Comparison of ENCODE assay signal across 9 cellular contexts in genomic region chr4:20253272-20253798, GRCh38. TPM values are rescaled to one million over a fixed set of nuclear protein-coding genes. Genes with fewer than 3 reads are reported as not detected.
DNase-seq lines count a peak whose midpoint lies in the region; ATAC-seq, FAIRE-seq and TF ChIP-seq lines count a peak whose summit lies in the region.
"Had no signal": no experiment of that assay in that cellular context is flagged by ENCODE, and none has a peak within 500 bp of the region (broad histone marks: within the 10 kb centered on the region; RNA-seq: fewer than 3 reads in every experiment).

No MANE protein-coding gene starts in this region.

- DNase-seq in breast epithelium (ENCODE audit: low spot score in 2 of 2) (no peak), kidney (peak; percentile 43), kidney glomerular epithelial cell (lab: John Stamatoyannopoulos, UW) (no peak)
- DNase-seq in effector memory CD8-positive, alpha-beta T cell: no peak
- no peak for DNase-seq in activated CD4-positive, alpha-beta T cell treated with anti-CD3 and anti-CD28 coated beads for 4 hours
- DNase-seq: NCI-H446 had no signal

- peak overlapping the region; percentile 94; the same call in 1 of the 2 replicates for H3K27ac ChIP-seq in HEK293 (ENCODE audit: extremely low read depth, low read depth, low read length)
- peak overlapping the region in 1 of 2 donors; percentile 76 for H3K27ac ChIP-seq in breast epithelium
- no peak overlapping the region for H3K27ac ChIP-seq in kidney (ENCODE audit: low read depth in 2 of 2, low read length in 2 of 2)
- peak overlapping the region; percentile 23 for H3K27ac ChIP-seq in subcutaneous abdominal adipose tissue (ENCODE audit: low read depth, low read length)

- no peak for ATAC-seq in GM21786 (IDR thresholded peaks at IDR 0.05; ENCODE audit: unreplicated experiment)
- ATAC-seq in effector memory CD8-positive, alpha-beta T cell (replicated peaks): no peak

- no peak for TF ChIP-seq POLR2A in breast epithelium (IDR thresholded peaks at IDR 0.05)

- POLR2A ChIA-PET in HEK293 (lab: Yijun Ruan, JAX): interaction anchor here (0.6 to 3.6 kb wide), 11 partner anchors 12 to 432 kb away, joined by 3 to 26 read pairs (median 3); no protein-coding TSS in a partner anchor

- no peaks in the 10 kb centered on the region for H3K4me1 Mint-ChIP-seq in effector memory CD8-positive, alpha-beta T cell (ENCODE audit: low read depth in 2 of 2)

- FAIRE-seq in kidney (lab: Jason Lieb, UNC): no peak

- peaks cover 0 to 4% of the 10 kb centered on the region in 2 donors for H3K9me3 Mint-ChIP-seq in effector memory CD8-positive, alpha-beta T cell

- no peaks in the 10 kb centered on the region for H3K9me3 ChIP-seq in HEK293 (ENCODE audit: control insufficient read depth, insufficient read depth, low read depth, low read length)
- H3K9me3 ChIP-seq in breast epithelium: no peaks in the 10 kb centered on the region
- no peaks in the 10 kb centered on the region for H3K9me3 ChIP-seq in kidney (ENCODE audit: control insufficient read depth in 1 of 2, low read length in 2 of 2)
- no peaks in the 10 kb centered on the region for H3K9me3 ChIP-seq in subcutaneous abdominal adipose tissue (ENCODE audit: control insufficient read depth in 5 of 5, low read length in 5 of 5)

- H3K4me1 ChIP-seq in HEK293 (ENCODE audit: control insufficient read depth, insufficient read depth, low read length): 0 out of 2 replicates have a peak, but pooled peaks cover 3% of the 10 kb centered on the region
- peaks cover 0 to 4% of the 10 kb centered on the region in 2 donors for H3K4me1 ChIP-seq in breast epithelium
- peaks cover 2 to 3% of the 10 kb centered on the region in 2 donors for H3K4me1 ChIP-seq in kidney (ENCODE audit: control insufficient read depth in 1 of 2, insufficient read depth in 1 of 2, low read depth in 1 of 2, low read length in 2 of 2)
- H3K4me1 ChIP-seq in subcutaneous abdominal adipose tissue (ENCODE audit: control insufficient read depth in 5 of 5, insufficient read depth in 5 of 5, low read length in 5 of 5): peaks cover 0 to 55% (median 40%) of the 10 kb centered on the region in 5 donors

- H3K36me3 Mint-ChIP-seq in effector memory CD8-positive, alpha-beta T cell (ENCODE audit: insufficient read depth): no peaks in the 10 kb centered on the region

- CTCF ChIA-PET in HEK293 (lab: Yijun Ruan, JAX): interaction anchor here (0.7 kb wide), 1 partner anchor 12 kb away, joined by 3 read pairs; no protein-coding TSS in a partner anchor

- peak overlapping the region; percentile 84 for H3K4me3 ChIP-seq in HEK293 (ENCODE audit: low read depth, low read length)
- H3K4me3 ChIP-seq in breast epithelium: peak overlapping the region; percentile 65 to 73 (median 66)
- peak overlapping the region; percentile 63 to 84 for H3K4me3 ChIP-seq in kidney (ENCODE audit: low read length in 2 of 2)
- peak overlapping the region; percentile 68 to 92 (median 77) for H3K4me3 ChIP-seq in subcutaneous abdominal adipose tissue (ENCODE audit: low read depth in 1 of 5, low read length in 5 of 5)

- TF ChIP-seq CTCF in HEK293 (tag by site-specific recombination; IDR thresholded peaks at IDR 0.05) (no peak), breast epithelium (IDR thresholded peaks at IDR 0.05) (no peak), kidney (IDR thresholded peaks at IDR 0.05; ENCODE audit: borderline replicate concordance, extremely low read depth, insufficient read depth) (no peak)

- H3K27me3 Mint-ChIP-seq in effector memory CD8-positive, alpha-beta T cell: peaks cover 0 to 47% of the 10 kb centered on the region in 2 donors

- H3K36me3 ChIP-seq in HEK293 (ENCODE audit: control insufficient read depth in 2 of 2, insufficient read depth in 1 of 2, low read length in 2 of 2): peaks cover 0 to 55% of the 10 kb centered on the region in 2 experiments; a peak in 1 of 3 replicates
- H3K36me3 ChIP-seq in breast epithelium: no peaks in the 10 kb centered on the region
- no peaks in the 10 kb centered on the region for H3K36me3 ChIP-seq in kidney (ENCODE audit: control insufficient read depth in 1 of 2, insufficient read depth in 2 of 2, low read length in 2 of 2)
- no peaks in the 10 kb centered on the region for H3K36me3 ChIP-seq in subcutaneous abdominal adipose tissue (ENCODE audit: control insufficient read depth in 5 of 5, insufficient read depth in 5 of 5, low read length in 5 of 5)

- H3K9ac ChIP-seq in kidney (ENCODE audit: low read length in 2 of 2) (peak overlapping the region in 1 of 2 donors; percentile 53), subcutaneous abdominal adipose tissue (ENCODE audit: low read length in 5 of 5) (peak overlapping the region in 2 of 5 donors; percentile 14 to 37)

- intact Hi-C loops in breast epithelium (cut with DNase I; ENCODE audit: low total_unique reads) (no loop called here), kidney (cut with DNase I) (no loop called here)

- no peak overlapping the region for H3K27ac Mint-ChIP-seq in effector memory CD8-positive, alpha-beta T cell

- H3K4me3 Mint-ChIP-seq in effector memory CD8-positive, alpha-beta T cell: no peak overlapping the region

- peaks cover 0 to 44% of the 10 kb centered on the region in 2 donors for H3K27me3 ChIP-seq in breast epithelium
- H3K27me3 ChIP-seq in subcutaneous abdominal adipose tissue (ENCODE audit: control insufficient read depth in 5 of 5, insufficient read depth in 4 of 5, low read length in 5 of 5): peaks cover 0 to 29% (median 21%) of the 10 kb centered on the region in 5 donors

TF ChIP-seq in HEK293, 187 proteins besides CTCF, POLR2A, EP300 and RAD21:
- TF ChIP-seq ZNF837 (tag by site-specific recombination; IDR thresholded peaks at IDR 0.05) (no peak), ZNF335 (tag by site-specific recombination; conservative IDR thresholded peaks at IDR 0.05) (peak; percentile 97), ZBTB26 (tag by site-specific recombination; optimal IDR thresholded peaks at IDR 0.05) (peak; percentile 30), ZNF114 (tag by site-specific recombination; IDR thresholded peaks at IDR 0.05) (no peak), ZNF623 (tag by site-specific recombination; IDR thresholded peaks at IDR 0.05) (no peak), ZNF514 (tag by site-specific recombination; IDR thresholded peaks at IDR 0.05) (no peak), ZNF16 (tag by site-specific recombination; IDR thresholded peaks at IDR 0.05; ENCODE audit: low read depth) (no peak), ZNF544 (tag by site-specific recombination; IDR thresholded peaks at IDR 0.05) (no peak)

RNA-seq across cellular contexts. Expression of gene SLIT2, which starts 1.6 kb away (rescaled TPM):
- total RNA-seq in breast epithelium (10 to 100 TPM; 15.7 to 20.3 (median 15.8) TPM), kidney (11.5 TPM)
- polyA plus RNA-seq in kidney (ENCODE audit: insufficient read depth, low read depth, low replicate concordance): 9.2 TPM

Comparison
In these comparisons a context has a peak if more than half of its experiments do, and no peak if none do; other contexts are left out.
1. H3K27ac ChIP-seq: peak in HEK293 (single experiment) and subcutaneous abdominal adipose tissue (single experiment); none in kidney (0 of 2).
2. Peak in every context shown above with its lines, with median percentiles within 50 percentile points of each other: H3K4me3 ChIP-seq.